ENCODE assay signal across 1 cellular context in genomic region chr9:129585352-129585751, GRCh38.
TF ChIP-seq lines count a peak whose summit lies in the region.

No MANE protein-coding gene starts in this region.

TF ChIP-seq in SK-N-SH, 30 proteins besides CTCF, POLR2A, EP300 and RAD21 (continued from another document):
- no peak for TF ChIP-seq TAF1 (IDR thresholded peaks at IDR 0.05; ENCODE audit: borderline replicate concordance, low read depth, low read length)
- TF ChIP-seq CHD2 (IDR thresholded peaks at IDR 0.05; ENCODE audit: low read length, partially characterized antibody): no peak
- TF ChIP-seq FOXM1 (IDR thresholded peaks at IDR 0.05; ENCODE audit: low read depth): no peak
- TF ChIP-seq, protein P1, sequence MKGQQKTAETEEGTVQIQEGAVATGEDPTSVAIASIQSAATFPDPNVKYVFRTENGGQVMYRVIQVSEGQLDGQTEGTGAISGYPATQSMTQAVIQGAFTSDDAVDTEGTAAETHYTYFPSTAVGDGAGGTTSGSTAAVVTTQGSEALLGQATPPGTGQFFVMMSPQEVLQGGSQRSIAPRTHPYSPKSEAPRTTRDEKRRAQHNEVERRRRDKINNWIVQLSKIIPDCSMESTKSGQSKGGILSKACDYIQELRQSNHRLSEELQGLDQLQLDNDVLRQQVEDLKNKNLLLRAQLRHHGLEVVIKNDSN (IDR thresholded peaks at IDR 0.05; ENCODE audit: borderline replicate concordance, low read depth): no peak
- no peak for TF ChIP-seq FOXJ3 (CRISPR knock-in tag; IDR thresholded peaks at IDR 0.05)
- TF ChIP-seq GABPA (IDR thresholded peaks at IDR 0.05; ENCODE audit: low read depth): no peak
- no peak for TF ChIP-seq TEAD4 (IDR thresholded peaks at IDR 0.05; ENCODE audit: borderline replicate concordance, insufficient read depth)
- TF ChIP-seq GATA2 (CRISPR knock-in tag; IDR thresholded peaks at IDR 0.05): no peak
- no peak for TF ChIP-seq FOSL2 (IDR thresholded peaks at IDR 0.05; ENCODE audit: borderline replicate concordance, low read depth)
- no peak for TF ChIP-seq EZH2phosphoT487 (IDR thresholded peaks at IDR 0.05; ENCODE audit: borderline replicate concordance, low read depth)
- no peak for TF ChIP-seq SMC3 (IDR thresholded peaks at IDR 0.05; ENCODE audit: low read depth, low read length)
TF ChIP-seq in SK-N-SH: peak in this region for 0.
